ENCODE assay signal across 8 cellular contexts in the genomic region with DNA sequence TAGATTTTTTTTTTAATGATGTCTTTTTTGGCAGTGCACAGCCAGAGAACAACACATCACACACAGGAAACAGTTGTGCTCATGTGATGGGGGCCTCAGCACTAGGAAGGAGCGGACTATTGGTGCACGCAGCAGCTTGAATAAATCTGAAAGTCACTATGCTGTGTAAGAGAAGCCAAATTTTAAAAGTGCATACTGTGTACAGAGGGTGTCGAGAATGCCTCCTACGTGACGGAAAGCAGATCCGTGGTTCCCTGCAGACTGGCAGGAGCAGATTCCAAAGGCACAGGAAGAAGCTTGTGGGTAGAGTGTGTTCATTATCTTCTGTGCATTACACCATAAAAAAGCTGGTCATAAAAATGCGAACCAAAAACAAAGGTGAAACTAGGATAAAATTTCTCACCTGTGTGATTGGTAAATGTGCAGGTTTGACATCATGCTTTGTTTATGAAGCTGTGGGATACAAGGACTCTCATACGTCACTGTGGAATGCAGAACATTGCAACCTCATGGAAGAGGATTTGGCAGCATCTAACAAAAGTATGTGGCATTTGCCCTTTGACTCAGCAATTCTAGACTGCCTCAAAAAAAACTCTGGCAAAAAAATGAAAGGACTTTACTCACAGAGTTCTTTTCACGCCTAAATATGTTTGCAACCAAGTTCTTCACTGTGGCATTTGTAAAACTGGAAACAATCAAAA. TPM values are rescaled to one million over a fixed set of nuclear protein-coding genes. Genes with fewer than 3 reads are reported as not detected.
A peak's percentile ranks its signal among the peaks of the same experiment; 100 is the strongest.
DNase-seq lines count a peak whose midpoint lies in the region; ATAC-seq, FAIRE-seq and TF ChIP-seq lines count a peak whose summit lies in the region.
"Not testable (repeated sequence)": the region's sequence is repeated elsewhere in the genome, so short reads cannot be mapped to it uniquely, and the experiment has no call there.

No MANE protein-coding gene starts in this region.

- peak; percentile 87 for ATAC-seq in SK-N-SH treated with all-trans-retinoic acid at 6 μM for 48 hours
- not testable (repeated sequence) for ATAC-seq in K562

- BruUV-seq in K562 (replicated peaks; lab: Mats Ljungman, UMichigan) = TSS peak; percentile 36

- TF ChIP-seq EP300 in K562 (IDR thresholded peaks at IDR 0.05; ENCODE audit: low read length) = not testable (repeated sequence)

- not testable (repeated sequence) for H3K27me3 ChIP-seq in K562 (ENCODE audit: control insufficient read depth in 2 of 2, insufficient read depth in 2 of 2, low read length in 2 of 2); hepatocyte; stomach smooth muscle (ENCODE audit: control insufficient read depth in 1 of 2, insufficient read depth in 2 of 2, low read length in 2 of 2)

- POLR2A ChIA-PET in K562 (lab: Yijun Ruan, JAX) = not testable (repeated sequence)

- H4K20me1 ChIP-seq in K562 (replicated peaks; ENCODE audit: control insufficient read depth, insufficient read depth, low read length); hepatocyte (ENCODE audit: insufficient read depth, poor library complexity, severe bottlenecking): not testable (repeated sequence)

- in situ Hi-C loops in K562 (cut with MboI) = loop anchor here (5.0 kb wide), 1 partner anchor 1304 kb away; no protein-coding TSS in a partner anchor

- not testable (repeated sequence) for H3K4me2 ChIP-seq in K562 (ENCODE audit: insufficient read depth, low read length)
- peak overlapping the region; percentile 57 for H3K4me2 ChIP-seq in hepatocyte

- H3K79me2 ChIP-seq in K562 (ENCODE audit: control insufficient read depth, insufficient read depth, low read length); hepatocyte: not testable (repeated sequence)

- H3K4me1 ChIP-seq in K562 (replicated peaks in 1 of 2; ENCODE audit: control insufficient read depth in 2 of 2, insufficient read depth in 2 of 2, low read length in 2 of 2); hepatocyte (ENCODE audit: insufficient read depth): not testable (repeated sequence)
- H3K4me1 ChIP-seq in stomach smooth muscle (ENCODE audit: control insufficient read depth, insufficient read depth, low read length) = peaks cover 13% of the 10 kb centered on the region

- not testable (repeated sequence) for H3K9ac ChIP-seq in K562 (ENCODE audit: insufficient read depth in 1 of 2, low read depth in 2 of 2, low read length in 2 of 2); stomach smooth muscle (ENCODE audit: low read length in 2 of 2)

- H3K36me3 ChIP-seq in K562 (ENCODE audit: control insufficient read depth, insufficient read depth, low read length) = peaks cover 28% of the 10 kb centered on the region; the same call in 2 of the 3 replicates
- not testable (repeated sequence) for H3K36me3 ChIP-seq in hepatocyte (replicated peaks; ENCODE audit: insufficient read depth, low read depth); stomach smooth muscle (ENCODE audit: control insufficient read depth in 2 of 2, insufficient read depth in 2 of 2, low read length in 2 of 2)

- not testable (repeated sequence) for H3K9me1 ChIP-seq in K562 (ENCODE audit: control insufficient read depth, insufficient read depth, low read length)

- not testable (repeated sequence) for TF ChIP-seq POLR2A in K562 (conservative IDR thresholded peaks at IDR 0.05)

- H3K9me2 ChIP-seq in hepatocyte (replicated peaks; ENCODE audit: insufficient read depth) = not testable (repeated sequence)

- TF ChIP-seq CTCF in K562 (IDR thresholded peaks at IDR 0.05 in 2 of 3, conservative IDR thresholded peaks at IDR 0.05 in 1 of 3; ENCODE audit: insufficient read depth in 2 of 3, low read depth in 1 of 3, low read length in 3 of 3); fibroblast of mammary gland (conservative IDR thresholded peaks at IDR 0.05; ENCODE audit: control insufficient read depth, insufficient read depth, low read depth, low read length); hepatocyte (IDR thresholded peaks at IDR 0.05; ENCODE audit: poor library complexity): not testable (repeated sequence)

- 95% methylated on average over 9 of the region's 9 CpGs for WGBS in K562 (ENCODE audit: insufficient coverage, low coverage, missing lambda C conversion rate)
- WGBS in hepatocyte (ENCODE audit: low lambda C conversion rate, missing lambda C conversion rate) = 68% methylated on average over 9 of the region's 9 CpGs

- H3K4me3 ChIP-seq in K562; fibroblast of mammary gland (ENCODE audit: control insufficient read depth, low read depth, low read length); hepatocyte; stomach smooth muscle (ENCODE audit: low read length in 2 of 2): not testable (repeated sequence)

- intact Hi-C loops in K562 (cut with micrococcal nuclease) = not testable (repeated sequence)

- peak; percentile 71 for DNase-seq in AG20443 (ENCODE audit: low spot score)
- DNase-seq in HS-5 (ENCODE audit: low read depth) = peak; percentile 90
- not testable (repeated sequence) for DNase-seq in K562 (ENCODE audit: extremely low read depth in 1 of 4, low spot score in 3 of 4)
- DNase-seq in fibroblast of mammary gland (ENCODE audit: low read depth) = peak; percentile 97
- peak; percentile 50 for DNase-seq in hepatocyte (ENCODE audit: low spot score)
- peak; percentile 90 for DNase-seq in myocyte (ENCODE audit: low read depth)

- FAIRE-seq in K562 (lab: Jason Lieb, UNC) = not testable (repeated sequence)

- CTCF ChIA-PET in K562 (lab: Yijun Ruan, JAX; ENCODE audit: low intra/inter-chr PET ratio) = not testable (repeated sequence)

- TF ChIP-seq RAD21 in K562 (CRISPR knock-in tag; conservative IDR thresholded peaks at IDR 0.05 in 1 of 2, IDR thresholded peaks at IDR 0.05 in 1 of 2) = not testable (repeated sequence)

- not testable (repeated sequence) for H3K9me3 ChIP-seq in K562 (replicated peaks; ENCODE audit: control insufficient read depth, insufficient read depth, low read depth, low read length); hepatocyte (ENCODE audit: low read depth); stomach smooth muscle (ENCODE audit: control insufficient read depth in 2 of 2, low read length in 2 of 2)

- not testable (repeated sequence) for H3K27ac ChIP-seq in K562 (ENCODE audit: extremely low read depth, low read depth, low read length)
- H3K27ac ChIP-seq in hepatocyte = peak overlapping the region; percentile 79
- H3K27ac ChIP-seq in stomach smooth muscle (ENCODE audit: low read length) = peak overlapping the region; percentile 55

- H2AFZ ChIP-seq in K562 (ENCODE audit: low read depth, low read length); hepatocyte: not testable (repeated sequence)

RNA-seq across cellular contexts. Expression of gene PDCD6, which starts 8.0 kb away (rescaled TPM):
- total RNA-seq in K562 (2011; cell fraction: chromatin; rRNA removed; ENCODE audit: low replicate concordance) = 308 and 309 TPM in 2 replicates
- 184 and 199 TPM in 2 replicates for total RNA-seq in K562 (2011; cell fraction: nucleolus; rRNA removed)
- total RNA-seq in K562 (2011; cell fraction: nucleoplasm; rRNA removed) = 242 and 272 TPM in 2 replicates
- total RNA-seq in K562 (2014; rRNA removed) = 197 and 226 TPM in 2 replicates
- 196 and 217 TPM in 2 replicates for total RNA-seq in K562 (2014; rRNA removed; fragmentation: Illumina TruSeq; extraction: Trizol)
- 187 and 193 TPM in 2 replicates for total RNA-seq in K562 (2015; rRNA removed; fragmentation: Illumina TruSeq; extraction: Trizol)
- 148 and 156 TPM in 2 replicates for total RNA-seq in K562 (2021)
- 350 and 487 TPM in 2 replicates for polyA plus RNA-seq in K562 (2011; rRNA removed)
- polyA plus RNA-seq in K562 (2011; cell fraction: cytosol; rRNA removed) = 426 and 451 TPM in 2 replicates
- 307 and 341 TPM in 2 replicates for polyA plus RNA-seq in K562 (2011; cell fraction: nucleus; rRNA removed)
- polyA plus RNA-seq in K562 (2012) = 174 and 212 TPM in 2 replicates
- polyA plus RNA-seq in K562 (2014; fragmentation: Illumina TruSeq; extraction: Trizol) = 192 and 199 TPM in 2 replicates
- polyA plus RNA-seq in K562 (2014; fragmentation: Nextera tagmentation; extraction: Ambion mirVana) = 10 to 100 TPM; 36.4 to 50.0 TPM
- 231 and 257 TPM in 2 replicates for polyA plus RNA-seq in K562 (2014; rRNA removed)
- polyA minus RNA-seq in K562 (2011; rRNA and poly(A)+ RNA removed) = 195 and 295 TPM in 2 replicates
- 84.1 and 88.1 TPM in 2 replicates for polyA minus RNA-seq in K562 (2011; cell fraction: cytosol; rRNA and poly(A)+ RNA removed)
- polyA minus RNA-seq in K562 (2011; cell fraction: nucleus; rRNA and poly(A)+ RNA removed) = 71.5 and 88.4 TPM in 2 replicates
- total RNA-seq in hepatocyte = 109 and 116 TPM in 2 replicates
- polyA plus RNA-seq in hepatocyte = 169 and 197 TPM in 2 replicates
- 101 and 134 TPM in 2 replicates for total RNA-seq in myocyte
- 137 TPM for polyA plus RNA-seq in myocyte (2012)

RNA-seq across cellular contexts. Expression of gene SDHA, which starts 45.3 kb away (rescaled TPM):
- total RNA-seq in K562 (2011; cell fraction: chromatin; rRNA removed; ENCODE audit: low replicate concordance) = 341 and 368 TPM in 2 replicates
- 192 and 207 TPM in 2 replicates for total RNA-seq in K562 (2011; cell fraction: nucleolus; rRNA removed)
- 270 and 283 TPM in 2 replicates for total RNA-seq in K562 (2011; cell fraction: nucleoplasm; rRNA removed)
- total RNA-seq in K562 (2014; rRNA removed) = 103 and 146 TPM in 2 replicates
- total RNA-seq in K562 (2014; rRNA removed; fragmentation: Illumina TruSeq; extraction: Trizol) = 130 TPM in 2 replicates
- total RNA-seq in K562 (2015; rRNA removed; fragmentation: Illumina TruSeq; extraction: Trizol) = 113 and 115 TPM in 2 replicates
- total RNA-seq in K562 (2021) = 185 and 191 TPM in 2 replicates
- 130 and 203 TPM in 2 replicates for polyA plus RNA-seq in K562 (2011; rRNA removed)
- 161 and 178 TPM in 2 replicates for polyA plus RNA-seq in K562 (2011; cell fraction: cytosol; rRNA removed)
- polyA plus RNA-seq in K562 (2011; cell fraction: nucleus; rRNA removed) = 237 and 251 TPM in 2 replicates
- polyA plus RNA-seq in K562 (2012) = 132 and 206 TPM in 2 replicates
- 146 and 152 TPM in 2 replicates for polyA plus RNA-seq in K562 (2014; fragmentation: Illumina TruSeq; extraction: Trizol)
- 100 to 1,000 TPM in 1 of 2 experiments, 10 to 100 TPM in 1; 82.9 to 136 TPM for polyA plus RNA-seq in K562 (2014; fragmentation: Nextera tagmentation; extraction: Ambion mirVana)
- 112 and 118 TPM in 2 replicates for polyA plus RNA-seq in K562 (2014; rRNA removed)
- 238 and 274 TPM in 2 replicates for polyA minus RNA-seq in K562 (2011; rRNA and poly(A)+ RNA removed)
- 120 and 160 TPM in 2 replicates for polyA minus RNA-seq in K562 (2011; cell fraction: cytosol; rRNA and poly(A)+ RNA removed)
- 141 and 182 TPM in 2 replicates for polyA minus RNA-seq in K562 (2011; cell fraction: nucleus; rRNA and poly(A)+ RNA removed)
- total RNA-seq in hepatocyte = 91.2 and 102 TPM in 2 replicates
- polyA plus RNA-seq in hepatocyte = 140 and 159 TPM in 2 replicates
- total RNA-seq in myocyte = 142 and 184 TPM in 2 replicates
- polyA plus RNA-seq in myocyte (2012) = 117 TPM

RNA-seq across cellular contexts. Expression of gene CCDC127, which starts 45.5 kb away (rescaled TPM):
- total RNA-seq in K562 (2011; cell fraction: chromatin; rRNA removed; ENCODE audit: low replicate concordance) = 14.4 and 16.8 TPM in 2 replicates
- total RNA-seq in K562 (2011; cell fraction: nucleolus; rRNA removed) = 9.2 and 9.5 TPM in 2 replicates
- 12.6 and 16.5 TPM in 2 replicates for total RNA-seq in K562 (2011; cell fraction: nucleoplasm; rRNA removed)
- total RNA-seq in K562 (2014; rRNA removed) (3.1 and 3.8 TPM in 2 replicates), K562 (2014; rRNA removed; fragmentation: Illumina TruSeq; extraction: Trizol) (3.2 and 3.6 TPM in 2 replicates), K562 (2015; rRNA removed; fragmentation: Illumina TruSeq; extraction: Trizol) (3.2 and 3.8 TPM in 2 replicates), K562 (2021) (4.3 and 4.5 TPM in 2 replicates), hepatocyte (4.6 and 4.8 TPM in 2 replicates), myocyte (7.8 and 7.9 TPM in 2 replicates)
- polyA plus RNA-seq in K562 (2011; rRNA removed) (3.0 and 4.1 TPM in 2 replicates), K562 (2014; fragmentation: Illumina TruSeq; extraction: Trizol) (2.7 and 2.9 TPM in 2 replicates), K562 (2014; fragmentation: Nextera tagmentation; extraction: Ambion mirVana) (1 to 10 TPM; 4.4 to 4.5 TPM), K562 (2014; rRNA removed) (2.8 and 4.2 TPM in 2 replicates), hepatocyte (11.4 and 13.7 TPM in 2 replicates)
- 2.8 and 3.1 TPM in 2 replicates for polyA plus RNA-seq in K562 (2011; cell fraction: cytosol; rRNA removed)
- 4.0 and 4.3 TPM in 2 replicates for polyA plus RNA-seq in K562 (2011; cell fraction: nucleus; rRNA removed)
- 3.4 and 4.8 TPM in 2 replicates for polyA plus RNA-seq in K562 (2012)
- 3.9 and 4.0 TPM in 2 replicates for polyA minus RNA-seq in K562 (2011; rRNA and poly(A)+ RNA removed)
- 1.1 and 3.1 TPM in 2 replicates for polyA minus RNA-seq in K562 (2011; cell fraction: cytosol; rRNA and poly(A)+ RNA removed)
- 6.7 and 9.2 TPM in 2 replicates for polyA minus RNA-seq in K562 (2011; cell fraction: nucleus; rRNA and poly(A)+ RNA removed)
- 8.4 TPM for polyA plus RNA-seq in myocyte (2012)

RNA-seq across cellular contexts. Expression of gene AHRR, which starts 58.1 kb away (rescaled TPM):
- 2.8 and 5.5 TPM in 2 replicates for total RNA-seq in K562 (2011; cell fraction: chromatin; rRNA removed; ENCODE audit: low replicate concordance)
- 2.1 and 3.2 TPM in 2 replicates for total RNA-seq in K562 (2011; cell fraction: nucleolus; rRNA removed)
- 0.99 and 1.4 TPM in 2 replicates for total RNA-seq in K562 (2011; cell fraction: nucleoplasm; rRNA removed)
- total RNA-seq in K562 (2014; rRNA removed) (0.82 and 1.1 TPM in 2 replicates), K562 (2014; rRNA removed; fragmentation: Illumina TruSeq; extraction: Trizol) (0.18 and 0.61 TPM in 2 replicates), K562 (2015; rRNA removed; fragmentation: Illumina TruSeq; extraction: Trizol) (1.2 TPM in 2 replicates), K562 (2021) (1.6 and 1.8 TPM in 2 replicates), hepatocyte (1.8 and 2.6 TPM in 2 replicates), myocyte (74.8 and 106 TPM in 2 replicates)
- polyA plus RNA-seq in K562 (2011; rRNA removed) (0.68 and 1.3 TPM in 2 replicates), K562 (2014; fragmentation: Illumina TruSeq; extraction: Trizol) (0.43 and 0.72 TPM in 2 replicates), K562 (2014; fragmentation: Nextera tagmentation; extraction: Ambion mirVana) (under 1 TPM in 1 of 2 experiments, not detected in 1; 0.06 TPM), K562 (2014; rRNA removed) (0.89 and 1.8 TPM in 2 replicates), hepatocyte (1.8 and 2.4 TPM in 2 replicates)
- 0.88 and 1.8 TPM in 2 replicates for polyA plus RNA-seq in K562 (2011; cell fraction: cytosol; rRNA removed)
- polyA plus RNA-seq in K562 (2011; cell fraction: nucleus; rRNA removed) = 5.4 and 7.4 TPM in 2 replicates
- polyA plus RNA-seq in K562 (2012) = 1.6 and 4.2 TPM in 2 replicates
- 0.15 and 0.91 TPM in 2 replicates for polyA minus RNA-seq in K562 (2011; rRNA and poly(A)+ RNA removed)
- 0.76 and 1.3 TPM in 2 replicates for polyA minus RNA-seq in K562 (2011; cell fraction: cytosol; rRNA and poly(A)+ RNA removed)
- 2.3 and 2.9 TPM in 2 replicates for polyA minus RNA-seq in K562 (2011; cell fraction: nucleus; rRNA and poly(A)+ RNA removed)
- polyA plus RNA-seq in myocyte (2012) = 16.9 TPM
